In the genomic region with DNA sequence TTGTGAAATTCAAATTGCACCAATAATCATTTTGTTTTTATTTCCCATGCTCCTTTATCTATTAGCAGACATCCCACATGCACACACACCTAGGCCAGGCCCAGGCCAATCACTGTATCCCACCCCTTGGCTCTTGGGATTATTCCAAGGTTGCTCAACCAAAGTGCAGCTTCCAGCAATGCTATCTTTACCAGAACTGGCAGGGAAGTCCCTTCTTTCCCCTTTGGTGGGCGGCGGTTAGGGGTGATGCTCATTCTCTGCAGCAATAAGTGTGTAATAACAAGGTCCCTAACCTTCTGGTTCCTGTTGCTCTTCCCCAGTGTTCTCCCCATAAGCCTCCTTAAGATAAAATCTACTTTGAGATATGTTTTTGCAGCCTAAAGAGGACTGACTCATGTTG, we compare ENCODE assay signal across 22 cellular contexts.
"Had no signal": no experiment of that assay in that cellular context is flagged by ENCODE, and none has a peak within 500 bp of the region (broad histone marks: within the 10 kb centered on the region; RNA-seq: fewer than 3 reads in every experiment).

No MANE protein-coding gene starts in this region.

- H3K4me1 Mint-ChIP-seq: naive B cell; neural crest cell; stimulated activated memory B cell treated with anti-CD40 and anti-IgM and Interleukin-4, amounts not matched to agents 10 μg/mL and 1 μg/mL and 100 μg/mL, for 72 hours had no signal

- H3K36me3 Mint-ChIP-seq: mesothelial cell of epicardium; naive B cell; natural killer cell treated with Interleukin-12 subunit alpha and Interleukin-12 subunit beta and Interleukin-15 and Interleukin-18, amount 100 ng/mL, for 72 hours; stimulated activated memory B cell treated with anti-CD40 and anti-IgM and Interleukin-4, amounts not matched to agents 10 μg/mL and 1 μg/mL and 100 μg/mL, for 72 hours had no signal

- H3K27ac Mint-ChIP-seq: mesothelial cell of epicardium; naive B cell; natural killer cell treated with Interleukin-12 subunit alpha and Interleukin-12 subunit beta and Interleukin-15 and Interleukin-18, amount 100 ng/mL, for 72 hours; stimulated activated memory B cell treated with anti-CD40 and anti-IgM and Interleukin-4, amounts not matched to agents 10 μg/mL and 1 μg/mL and 100 μg/mL, for 72 hours had no signal

- DNase-seq: cortex of kidney; foreskin keratinocyte; heart left ventricle; left cardiac atrium; left lung; mesenchymal stem cell; mucosa of descending colon; naive B cell; sigmoid colon; spleen; stimulated activated CD4-positive, alpha-beta T cell treated with anti-CD3 and anti-CD28 coated beads, Interleukin-4, amount 100 ng/mL, for 4 hours; stimulated activated naive CD8-positive, alpha-beta T cell treated with anti-CD3 and anti-CD28 coated beads, Interleukin-15, Interleukin-2, amounts not matched to agents 100 U/mL and 50 U/mL, for 24 hours; substantia nigra; testis; tibial artery; upper lobe of left lung; uterus had no signal

- H3K9me3 Mint-ChIP-seq: natural killer cell treated with Interleukin-12 subunit alpha and Interleukin-12 subunit beta and Interleukin-15 and Interleukin-18, amount 100 ng/mL, for 72 hours; neural crest cell; stimulated activated memory B cell treated with anti-CD40 and anti-IgM and Interleukin-4, amounts not matched to agents 10 μg/mL and 1 μg/mL and 100 μg/mL, for 72 hours had no signal

- ATAC-seq: foreskin keratinocyte; gastroesophageal sphincter; heart left ventricle; mucosa of descending colon; natural killer cell treated with Interleukin-12 subunit alpha and Interleukin-12 subunit beta and Interleukin-15 and Interleukin-18, amount 100 ng/mL, for 72 hours; stimulated activated memory B cell treated with anti-CD40 and anti-IgM and Interleukin-4, amounts not matched to agents 10 μg/mL and 1 μg/mL and 100 μg/mL, for 72 hours had no signal

- H3K4me3 Mint-ChIP-seq: mesothelial cell of epicardium; naive B cell; natural killer cell treated with Interleukin-12 subunit alpha and Interleukin-12 subunit beta and Interleukin-15 and Interleukin-18, amount 100 ng/mL, for 72 hours; neural crest cell; stimulated activated memory B cell treated with anti-CD40 and anti-IgM and Interleukin-4, amounts not matched to agents 10 μg/mL and 1 μg/mL and 100 μg/mL, for 72 hours had no signal
